ENCODE assay signal across 18 cellular contexts in the genomic region with DNA sequence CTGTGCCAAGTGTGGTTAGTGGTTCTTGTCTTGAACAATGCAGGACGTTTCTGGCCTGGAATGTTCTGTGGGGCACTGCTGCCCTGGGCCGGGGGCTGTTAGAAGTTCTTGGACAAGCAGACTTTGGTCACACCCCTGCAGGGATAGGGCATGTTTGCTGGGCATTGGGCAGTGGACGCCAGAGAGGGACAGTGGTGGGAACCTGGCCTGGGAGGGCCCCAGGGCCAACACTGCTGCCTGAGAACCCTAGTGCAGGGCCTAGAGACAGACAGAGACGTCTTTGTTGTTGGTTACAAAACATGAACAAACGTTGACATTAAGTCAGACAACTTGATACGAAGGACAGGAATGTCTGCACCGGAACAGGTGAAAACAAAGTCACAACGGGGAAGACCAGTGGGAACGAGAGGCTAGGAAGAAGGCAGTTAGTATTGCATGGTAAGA. TPM values are rescaled to one million over a fixed set of nuclear protein-coding genes. Genes with fewer than 3 reads are reported as not detected.
DNase-seq lines count a peak whose midpoint lies in the region; ATAC-seq, FAIRE-seq and TF ChIP-seq lines count a peak whose summit lies in the region.
"Had no signal": no experiment of that assay in that cellular context is flagged by ENCODE, and none has a peak within 500 bp of the region (broad histone marks: within the 10 kb centered on the region; RNA-seq: fewer than 3 reads in every experiment).

No MANE protein-coding gene starts in this region.

- H3K27me3 ChIP-seq in left ventricle myocardium inferior (ENCODE audit: low read depth), result no peaks in the 10 kb centered on the region
- peaks cover 0 to 9% (median 0%) of the 10 kb centered on the region in 7 donors for H3K27me3 ChIP-seq in heart right ventricle
- peaks cover 7% of the 10 kb centered on the region for H3K27me3 ChIP-seq in bronchial epithelial cell (ENCODE audit: control insufficient read depth, insufficient read depth, low read length)

- FAIRE-seq in bronchial epithelial cell (lab: Jason Lieb, UNC), result peak; percentile 97
- FAIRE-seq: GM12878 had no signal

- H3K27ac ChIP-seq in left ventricle myocardium inferior (replicated peaks) (peak overlapping the region; percentile 12), heart right ventricle (no peak overlapping the region)
- H3K27ac ChIP-seq: BLaER1 treated with 17β-estradiol and CSF1 and Interleukin-3, amounts not matched to agents 10 nM and 100 nM; HL-60 had no signal

- TF ChIP-seq CTCF in left ventricle myocardium inferior (IDR thresholded peaks at IDR 0.05; ENCODE audit: borderline replicate concordance) (no peak), heart right ventricle (IDR thresholded peaks at IDR 0.05) (no peak), astrocyte of the cerebellum (IDR thresholded peaks at IDR 0.05; ENCODE audit: low read depth, low read length, missing control alignments) (no peak), bronchial epithelial cell (IDR thresholded peaks at IDR 0.05; ENCODE audit: insufficient read depth, low read length, severe bottlenecking) (no peak)

- no peak for ATAC-seq in heart right ventricle
- no peak for ATAC-seq in GM21723 (IDR thresholded peaks at IDR 0.05; ENCODE audit: unreplicated experiment)
- ATAC-seq in GM18873 (IDR thresholded peaks at IDR 0.05; ENCODE audit: low FRiP score, unreplicated experiment), result no peak
- ATAC-seq: GM12878 had no signal

- H3K4me3 ChIP-seq in left ventricle myocardium inferior (no peak overlapping the region), heart right ventricle (no peak overlapping the region), astrocyte of the cerebellum (ENCODE audit: low read depth, low read length) (no peak overlapping the region), bronchial epithelial cell (ENCODE audit: low read depth, low read length) (no peak overlapping the region)
- H3K4me3 ChIP-seq: BLaER1 treated with 17β-estradiol and CSF1 and Interleukin-3, amounts not matched to agents 10 nM and 100 nM; GM12878 had no signal

- in situ Hi-C loops in astrocyte of the cerebellum (cut with HindIII; ENCODE audit: low sequenced_read_pairs), result no loop called here

- no peaks in the 10 kb centered on the region for H3K9me3 ChIP-seq in left ventricle myocardium inferior (replicated peaks)
- H3K9me3 ChIP-seq in heart right ventricle, result no peaks in the 10 kb centered on the region

- DNase-seq in left ventricle myocardium inferior, result no peak
- no peak for DNase-seq in heart right ventricle
- DNase-seq in astrocyte of the cerebellum (ENCODE audit: low read depth), result peak; percentile 9
- DNase-seq in bronchial epithelial cell (ENCODE audit: low read depth), result no peak
- DNase-seq in COR-L47 (lab: John Stamatoyannopoulos, UW), result no peak
- DNase-seq: ACHN; CD4-positive, CD25-positive, alpha-beta regulatory T cell; DMS79; HCEC 1CT; HFFc6; IMR-90; KBM-7 had no signal

- intact Hi-C loops in left ventricle myocardium inferior (cut with micrococcal nuclease) (no loop called here), heart right ventricle (cut with DNase I) (no loop called here)

- H3K36me3 ChIP-seq in left ventricle myocardium inferior (peaks cover 22% of the 10 kb centered on the region), heart right ventricle (peaks cover 0 to 23% (median 0%) of the 10 kb centered on the region in 9 donors), bronchial epithelial cell (ENCODE audit: control insufficient read depth, insufficient read depth, low read length) (no peaks in the 10 kb centered on the region)

- peaks cover 37% of the 10 kb centered on the region for H3K4me1 ChIP-seq in left ventricle myocardium inferior
- H3K4me1 ChIP-seq in heart right ventricle, result peaks cover 0 to 21% (median 10%) of the 10 kb centered on the region in 9 donors

- 32 to 51% methylated on average over 9 of the region's 9 CpGs for WGBS in heart right ventricle, 2 donors

RNA-seq across cellular contexts. Expression of a gene that starts 57.0 kb away (rescaled TPM):
- total RNA-seq in left ventricle myocardium inferior (218 TPM), heart right ventricle (100 to 1,000 TPM; 138 to 236 (median 200) TPM), bronchial epithelial cell (under 0.01 and 0.64 TPM in 2 replicates)
- 100 to 1,000 TPM in 1 of 2 donors, 10 to 100 TPM in 1; 16.6 to 115 TPM for polyA plus RNA-seq in heart right ventricle
- total RNA-seq: A172, HFFc6, IMR-90 had no signal
- polyA plus RNA-seq: CD4-positive, CD25-positive, alpha-beta regulatory T cell; GM12878; IMR-90 had no signal

Comparison
In these comparisons a context has a peak if more than half of its experiments do, and no peak if none do; other contexts are left out.
1. RNA of a gene that starts 57.0 kb away (total RNA-seq): 218 TPM in left ventricle myocardium inferior (single experiment) and 138 to 236 TPM in heart right ventricle; under 0.01 to 0.64 TPM in bronchial epithelial cell; every median in the first group is over 10 times any median in the second.